1 cellular context compared by ENCODE assay signal in the genomic region with DNA sequence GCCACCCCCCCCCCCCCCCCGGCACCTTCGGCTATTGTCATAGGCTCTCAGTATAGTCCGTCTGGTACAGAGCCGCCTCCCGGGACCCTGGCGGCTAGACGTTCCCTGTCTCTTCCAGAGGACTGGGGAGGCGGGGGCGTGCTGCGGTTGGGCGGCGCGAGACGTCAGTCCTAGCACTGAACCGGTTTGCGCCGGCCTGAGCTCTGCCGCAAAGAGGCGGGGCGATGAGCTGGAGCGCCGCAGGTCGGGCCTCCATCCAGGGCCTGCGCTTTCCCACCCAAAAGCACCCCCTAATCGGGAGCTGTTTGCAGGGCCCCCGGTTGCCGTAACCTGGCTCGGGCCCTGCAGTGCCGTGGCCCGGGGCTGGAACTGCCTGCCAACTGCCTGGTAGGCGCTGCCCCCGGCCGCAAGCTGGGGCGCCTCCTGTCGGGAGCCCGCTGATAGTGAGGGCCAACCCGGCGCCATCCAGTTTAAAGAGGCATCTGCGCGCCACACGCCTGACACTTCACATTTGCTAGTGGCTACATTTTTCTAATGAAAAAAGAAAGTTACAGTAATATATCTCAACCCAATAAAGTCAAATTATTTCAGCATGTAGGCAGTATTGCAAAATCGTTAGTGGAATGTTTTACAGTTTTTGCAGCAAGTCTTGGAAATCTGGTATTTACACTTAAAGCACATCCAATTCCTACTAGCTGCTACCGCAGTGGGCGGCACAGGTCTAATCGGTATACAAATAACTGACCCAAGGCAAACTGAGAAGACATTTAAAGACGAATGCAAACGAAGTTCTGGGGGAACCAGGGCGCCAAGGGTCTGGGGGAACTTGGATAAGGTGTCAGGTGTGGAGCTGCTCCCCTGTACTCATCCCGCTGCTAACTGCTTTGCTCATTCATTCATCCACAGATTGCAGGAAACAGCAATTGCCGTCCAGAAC.
TF ChIP-seq lines count a peak whose summit lies in the region.

No MANE protein-coding gene starts in this region.

TF ChIP-seq in HepG2, 621 proteins besides CTCF, POLR2A, EP300 and RAD21 (continued from another document and continues in another):
- TF ChIP-seq, protein P1, sequence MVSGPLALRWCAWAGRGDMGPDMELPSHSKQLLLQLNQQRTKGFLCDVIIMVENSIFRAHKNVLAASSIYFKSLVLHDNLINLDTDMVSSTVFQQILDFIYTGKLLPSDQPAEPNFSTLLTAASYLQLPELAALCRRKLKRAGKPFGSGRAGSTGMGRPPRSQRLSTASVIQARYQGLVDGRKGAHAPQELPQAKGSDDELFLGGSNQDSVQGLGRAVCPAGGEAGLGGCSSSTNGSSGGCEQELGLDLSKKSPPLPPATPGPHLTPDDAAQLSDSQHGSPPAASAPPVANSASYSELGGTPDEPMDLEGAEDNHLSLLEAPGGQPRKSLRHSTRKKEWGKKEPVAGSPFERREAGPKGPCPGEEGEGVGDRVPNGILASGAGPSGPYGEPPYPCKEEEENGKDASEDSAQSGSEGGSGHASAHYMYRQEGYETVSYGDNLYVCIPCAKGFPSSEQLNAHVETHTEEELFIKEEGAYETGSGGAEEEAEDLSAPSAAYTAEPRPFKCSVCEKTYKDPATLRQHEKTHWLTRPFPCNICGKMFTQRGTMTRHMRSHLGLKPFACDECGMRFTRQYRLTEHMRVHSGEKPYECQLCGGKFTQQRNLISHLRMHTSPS (CRISPR knock-in tag; IDR thresholded peaks at IDR 0.05; ENCODE audit: low read depth) = peak; percentile 51; the same call in 1 of the 2 replicates
- TF ChIP-seq, protein P2, sequence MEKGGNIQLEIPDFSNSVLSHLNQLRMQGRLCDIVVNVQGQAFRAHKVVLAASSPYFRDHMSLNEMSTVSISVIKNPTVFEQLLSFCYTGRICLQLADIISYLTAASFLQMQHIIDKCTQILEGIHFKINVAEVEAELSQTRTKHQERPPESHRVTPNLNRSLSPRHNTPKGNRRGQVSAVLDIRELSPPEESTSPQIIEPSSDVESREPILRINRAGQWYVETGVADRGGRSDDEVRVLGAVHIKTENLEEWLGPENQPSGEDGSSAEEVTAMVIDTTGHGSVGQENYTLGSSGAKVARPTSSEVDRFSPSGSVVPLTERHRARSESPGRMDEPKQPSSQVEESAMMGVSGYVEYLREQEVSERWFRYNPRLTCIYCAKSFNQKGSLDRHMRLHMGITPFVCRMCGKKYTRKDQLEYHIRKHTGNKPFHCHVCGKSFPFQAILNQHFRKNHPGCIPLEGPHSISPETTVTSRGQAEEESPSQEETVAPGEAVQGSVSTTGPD (CRISPR knock-in tag; IDR thresholded peaks at IDR 0.05) = 0 out of 2 replicates have a peak, but pooled peaks have one; percentile 30
- no peak for TF ChIP-seq HNRNPK (IDR thresholded peaks at IDR 0.05; ENCODE audit: low read depth, low read length, poor library complexity, severe bottlenecking)
- TF ChIP-seq, protein P3, sequence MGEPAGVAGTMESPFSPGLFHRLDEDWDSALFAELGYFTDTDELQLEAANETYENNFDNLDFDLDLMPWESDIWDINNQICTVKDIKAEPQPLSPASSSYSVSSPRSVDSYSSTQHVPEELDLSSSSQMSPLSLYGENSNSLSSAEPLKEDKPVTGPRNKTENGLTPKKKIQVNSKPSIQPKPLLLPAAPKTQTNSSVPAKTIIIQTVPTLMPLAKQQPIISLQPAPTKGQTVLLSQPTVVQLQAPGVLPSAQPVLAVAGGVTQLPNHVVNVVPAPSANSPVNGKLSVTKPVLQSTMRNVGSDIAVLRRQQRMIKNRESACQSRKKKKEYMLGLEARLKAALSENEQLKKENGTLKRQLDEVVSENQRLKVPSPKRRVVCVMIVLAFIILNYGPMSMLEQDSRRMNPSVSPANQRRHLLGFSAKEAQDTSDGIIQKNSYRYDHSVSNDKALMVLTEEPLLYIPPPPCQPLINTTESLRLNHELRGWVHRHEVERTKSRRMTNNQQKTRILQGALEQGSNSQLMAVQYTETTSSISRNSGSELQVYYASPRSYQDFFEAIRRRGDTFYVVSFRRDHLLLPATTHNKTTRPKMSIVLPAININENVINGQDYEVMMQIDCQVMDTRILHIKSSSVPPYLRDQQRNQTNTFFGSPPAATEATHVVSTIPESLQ (CRISPR knock-in tag; conservative IDR thresholded peaks at IDR 0.05) = no peak
- TF ChIP-seq, protein P4, sequence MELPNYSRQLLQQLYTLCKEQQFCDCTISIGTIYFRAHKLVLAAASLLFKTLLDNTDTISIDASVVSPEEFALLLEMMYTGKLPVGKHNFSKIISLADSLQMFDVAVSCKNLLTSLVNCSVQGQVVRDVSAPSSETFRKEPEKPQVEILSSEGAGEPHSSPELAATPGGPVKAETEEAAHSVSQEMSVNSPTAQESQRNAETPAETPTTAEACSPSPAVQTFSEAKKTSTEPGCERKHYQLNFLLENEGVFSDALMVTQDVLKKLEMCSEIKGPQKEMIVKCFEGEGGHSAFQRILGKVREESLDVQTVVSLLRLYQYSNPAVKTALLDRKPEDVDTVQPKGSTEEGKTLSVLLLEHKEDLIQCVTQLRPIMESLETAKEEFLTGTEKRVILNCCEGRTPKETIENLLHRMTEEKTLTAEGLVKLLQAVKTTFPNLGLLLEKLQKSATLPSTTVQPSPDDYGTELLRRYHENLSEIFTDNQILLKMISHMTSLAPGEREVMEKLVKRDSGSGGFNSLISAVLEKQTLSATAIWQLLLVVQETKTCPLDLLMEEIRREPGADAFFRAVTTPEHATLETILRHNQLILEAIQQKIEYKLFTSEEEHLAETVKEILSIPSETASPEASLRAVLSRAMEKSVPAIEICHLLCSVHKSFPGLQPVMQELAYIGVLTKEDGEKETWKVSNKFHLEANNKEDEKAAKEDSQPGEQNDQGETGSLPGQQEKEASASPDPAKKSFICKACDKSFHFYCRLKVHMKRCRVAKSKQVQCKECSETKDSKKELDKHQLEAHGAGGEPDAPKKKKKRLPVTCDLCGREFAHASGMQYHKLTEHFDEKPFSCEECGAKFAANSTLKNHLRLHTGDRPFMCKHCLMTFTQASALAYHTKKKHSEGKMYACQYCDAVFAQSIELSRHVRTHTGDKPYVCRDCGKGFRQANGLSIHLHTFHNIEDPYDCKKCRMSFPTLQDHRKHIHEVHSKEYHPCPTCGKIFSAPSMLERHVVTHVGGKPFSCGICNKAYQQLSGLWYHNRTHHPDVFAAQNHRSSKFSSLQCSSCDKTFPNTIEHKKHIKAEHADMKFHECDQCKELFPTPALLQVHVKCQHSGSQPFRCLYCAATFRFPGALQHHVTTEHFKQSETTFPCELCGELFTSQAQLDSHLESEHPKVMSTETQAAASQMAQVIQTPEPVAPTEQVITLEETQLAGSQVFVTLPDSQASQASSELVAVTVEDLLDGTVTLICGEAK (IDR thresholded peaks at IDR 0.05) = no peak
- TF ChIP-seq, protein P4 (CRISPR knock-in tag; IDR thresholded peaks at IDR 0.05) = peak; percentile 68; the same call in 1 of the 2 replicates
- 0 out of 2 replicates have a peak, but pooled peaks have one; percentile 50 for TF ChIP-seq BCL6 (CRISPR knock-in tag; IDR thresholded peaks at IDR 0.05)
- TF ChIP-seq ZNF746 (CRISPR knock-in tag; IDR thresholded peaks at IDR 0.05) = no peak
- peak; percentile 40 for TF ChIP-seq HDAC2 (CRISPR knock-in tag; IDR thresholded peaks at IDR 0.05)
- no peak for TF ChIP-seq ZNF772 (CRISPR knock-in tag; IDR thresholded peaks at IDR 0.05)
- TF ChIP-seq TBL1XR1 (IDR thresholded peaks at IDR 0.05; ENCODE audit: borderline replicate concordance, low read length, partially characterized antibody) = no peak
- TF ChIP-seq ZNF292 (CRISPR knock-in tag; IDR thresholded peaks at IDR 0.05; ENCODE audit: borderline replicate concordance, low read depth) = no peak
- TF ChIP-seq KAT7 (CRISPR knock-in tag; IDR thresholded peaks at IDR 0.05; ENCODE audit: borderline replicate concordance) = no peak
- no peak for TF ChIP-seq MLLT10 (CRISPR knock-in tag; IDR thresholded peaks at IDR 0.05)
- TF ChIP-seq, protein P5, sequence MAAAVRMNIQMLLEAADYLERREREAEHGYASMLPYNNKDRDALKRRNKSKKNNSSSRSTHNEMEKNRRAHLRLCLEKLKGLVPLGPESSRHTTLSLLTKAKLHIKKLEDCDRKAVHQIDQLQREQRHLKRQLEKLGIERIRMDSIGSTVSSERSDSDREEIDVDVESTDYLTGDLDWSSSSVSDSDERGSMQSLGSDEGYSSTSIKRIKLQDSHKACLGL (CRISPR knock-in tag; IDR thresholded peaks at IDR 0.05) = peak; percentile 76; the same call in 1 of the 2 replicates
- no peak for TF ChIP-seq ARNT2 (CRISPR knock-in tag; IDR thresholded peaks at IDR 0.05; ENCODE audit: low read depth)
- no peak for TF ChIP-seq EED (CRISPR knock-in tag; IDR thresholded peaks at IDR 0.05)
- no peak for TF ChIP-seq ZNF205 (CRISPR knock-in tag; IDR thresholded peaks at IDR 0.05)
- no peak for TF ChIP-seq NCOA5 (CRISPR knock-in tag; IDR thresholded peaks at IDR 0.05)
- no peak for TF ChIP-seq CREM (IDR thresholded peaks at IDR 0.05)
- no peak for TF ChIP-seq CREM (CRISPR knock-in tag; IDR thresholded peaks at IDR 0.05)
- no peak for TF ChIP-seq TP53 (CRISPR knock-in tag; conservative IDR thresholded peaks at IDR 0.05)
- no peak for TF ChIP-seq MAF1 (CRISPR knock-in tag; IDR thresholded peaks at IDR 0.05; ENCODE audit: borderline replicate concordance)
- no peak for TF ChIP-seq CC2D1A (CRISPR knock-in tag; IDR thresholded peaks at IDR 0.05)
- TF ChIP-seq ISL2 (CRISPR knock-in tag; IDR thresholded peaks at IDR 0.05) = no peak; the same call in 1 of the 2 replicates
- TF ChIP-seq SP140L (CRISPR knock-in tag; IDR thresholded peaks at IDR 0.05; ENCODE audit: borderline replicate concordance) = no peak
- TF ChIP-seq KLF9 (CRISPR knock-in tag; IDR thresholded peaks at IDR 0.05; ENCODE audit: low read depth) = no peak
- TF ChIP-seq, protein P6, sequence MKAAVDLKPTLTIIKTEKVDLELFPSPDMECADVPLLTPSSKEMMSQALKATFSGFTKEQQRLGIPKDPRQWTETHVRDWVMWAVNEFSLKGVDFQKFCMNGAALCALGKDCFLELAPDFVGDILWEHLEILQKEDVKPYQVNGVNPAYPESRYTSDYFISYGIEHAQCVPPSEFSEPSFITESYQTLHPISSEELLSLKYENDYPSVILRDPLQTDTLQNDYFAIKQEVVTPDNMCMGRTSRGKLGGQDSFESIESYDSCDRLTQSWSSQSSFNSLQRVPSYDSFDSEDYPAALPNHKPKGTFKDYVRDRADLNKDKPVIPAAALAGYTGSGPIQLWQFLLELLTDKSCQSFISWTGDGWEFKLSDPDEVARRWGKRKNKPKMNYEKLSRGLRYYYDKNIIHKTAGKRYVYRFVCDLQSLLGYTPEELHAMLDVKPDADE (CRISPR knock-in tag; IDR thresholded peaks at IDR 0.05) = no peak
- peak; percentile 54; the same call in 1 of the 2 replicates for TF ChIP-seq ZNF124 (CRISPR knock-in tag; IDR thresholded peaks at IDR 0.05)
- TF ChIP-seq, protein P7, sequence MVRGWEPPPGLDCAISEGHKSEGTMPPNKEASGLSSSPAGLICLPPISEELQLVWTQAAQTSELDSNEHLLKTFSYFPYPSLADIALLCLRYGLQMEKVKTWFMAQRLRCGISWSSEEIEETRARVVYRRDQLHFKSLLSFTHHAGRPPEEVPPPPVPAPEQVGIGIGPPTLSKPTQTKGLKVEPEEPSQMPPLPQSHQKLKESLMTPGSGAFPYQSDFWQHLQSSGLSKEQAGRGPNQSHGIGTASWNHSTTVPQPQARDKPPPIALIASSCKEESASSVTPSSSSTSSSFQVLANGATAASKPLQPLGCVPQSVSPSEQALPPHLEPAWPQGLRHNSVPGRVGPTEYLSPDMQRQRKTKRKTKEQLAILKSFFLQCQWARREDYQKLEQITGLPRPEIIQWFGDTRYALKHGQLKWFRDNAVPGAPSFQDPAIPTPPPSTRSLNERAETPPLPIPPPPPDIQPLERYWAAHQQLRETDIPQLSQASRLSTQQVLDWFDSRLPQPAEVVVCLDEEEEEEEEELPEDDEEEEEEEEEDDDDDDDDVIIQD (CRISPR knock-in tag; IDR thresholded peaks at IDR 0.05; ENCODE audit: low read depth) = no peak
- TF ChIP-seq ZNF335 (CRISPR knock-in tag; IDR thresholded peaks at IDR 0.05) = 0 out of 2 replicates have a peak, but pooled peaks have one; percentile 3
- TF ChIP-seq, protein P8, sequence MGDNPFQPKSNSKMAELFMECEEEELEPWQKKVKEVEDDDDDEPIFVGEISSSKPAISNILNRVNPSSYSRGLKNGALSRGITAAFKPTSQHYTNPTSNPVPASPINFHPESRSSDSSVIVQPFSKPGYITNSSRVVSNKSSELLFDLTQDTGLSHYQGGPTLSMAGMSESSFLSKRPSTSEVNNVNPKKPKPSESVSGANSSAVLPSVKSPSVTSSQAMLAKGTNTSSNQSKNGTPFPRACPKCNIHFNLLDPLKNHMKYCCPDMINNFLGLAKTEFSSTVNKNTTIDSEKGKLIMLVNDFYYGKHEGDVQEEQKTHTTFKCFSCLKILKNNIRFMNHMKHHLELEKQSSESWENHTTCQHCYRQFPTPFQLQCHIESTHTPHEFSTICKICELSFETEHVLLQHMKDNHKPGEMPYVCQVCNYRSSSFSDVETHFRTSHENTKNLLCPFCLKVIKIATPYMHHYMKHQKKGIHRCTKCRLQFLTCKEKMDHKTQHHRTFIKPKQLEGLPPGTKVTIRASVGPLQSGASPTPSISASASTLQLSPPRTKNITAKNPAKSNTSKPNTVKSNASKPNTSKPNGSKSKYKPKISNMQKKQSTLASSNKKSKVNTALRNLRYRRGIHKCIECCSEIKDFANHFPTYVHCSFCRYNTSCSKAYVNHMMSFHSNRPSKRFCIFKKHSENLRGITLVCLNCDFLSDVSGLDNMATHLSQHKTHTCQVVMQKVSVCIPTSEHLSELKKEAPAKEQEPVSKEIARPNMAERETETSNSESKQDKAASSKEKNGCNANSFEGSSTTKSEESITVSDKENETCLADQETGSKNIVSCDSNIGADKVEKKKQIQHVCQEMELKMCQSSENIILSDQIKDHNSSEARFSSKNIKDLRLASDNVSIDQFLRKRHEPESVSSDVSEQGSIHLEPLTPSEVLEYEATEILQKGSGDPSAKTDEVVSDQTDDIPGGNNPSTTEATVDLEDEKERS (CRISPR knock-in tag; IDR thresholded peaks at IDR 0.05) = peak; percentile 70; the same call in 1 of the 2 replicates
- TF ChIP-seq NONO (IDR thresholded peaks at IDR 0.05) = no peak
- TF ChIP-seq NONO (CRISPR knock-in tag; conservative IDR thresholded peaks at IDR 0.05) = peak; percentile 72
